ENCODE assay signal across 33 cellular contexts in genomic region chr6:40152196-40152595, GRCh38.
"Had no signal": no experiment of that assay in that cellular context is flagged by ENCODE, and none has a peak within 500 bp of the region (broad histone marks: within the 10 kb centered on the region; RNA-seq: fewer than 3 reads in every experiment).

No MANE protein-coding gene starts in this region.

- H3K36me3 ChIP-seq: MG63 had no signal

- H3K4me3 ChIP-seq: MG63 had no signal

- DNase-seq: Karpas-422, Kasumi-1, KG1, MG63, MM.1S, MV-4-11, NCI-H1048, NCI-H1092, NCI-H1092 treated with DMSO at 0.1 percent for 48 hours, NCI-H1105, NCI-H1105 treated with DMSO at 0.1 percent for 48 hours, NCI-H1417, NCI-H1417 treated with DMSO at 0.1 percent for 48 hours, NCI-H1436, NCI-H1436 treated with DMSO at 0.1 percent for 48 hours, NCI-H146, NCI-H1694, NCI-H1694 treated with DMSO at 0.1 percent for 48 hours, NCI-H187, NCI-H187 treated with DMSO at 0.1 percent for 48 hours, NCI-H1930, NCI-H2029, NCI-H2029 treated with DMSO at 0.1 percent for 48 hours, NCI-H2081, NCI-H2081 treated with DMSO at 0.1 percent for 48 hours, NCI-H2107, NCI-H2171, NCI-H2227 treated with DMSO at 0.1 percent for 48 hours, NCI-H226, NCI-H345, NCI-H446, NCI-H446 treated with DMSO at 0.1 percent for 48 hours had no signal

- H3K9me3 ChIP-seq: MG63 had no signal

- H3K27me3 ChIP-seq: MG63 had no signal

- H3K27ac ChIP-seq: KMS-11 had no signal

- H3K4me2 ChIP-seq: KMS-11 had no signal

- H3K9ac ChIP-seq: KMS-11 had no signal
